Comparison of ENCODE assay signal across 9 cellular contexts in the genomic region with DNA sequence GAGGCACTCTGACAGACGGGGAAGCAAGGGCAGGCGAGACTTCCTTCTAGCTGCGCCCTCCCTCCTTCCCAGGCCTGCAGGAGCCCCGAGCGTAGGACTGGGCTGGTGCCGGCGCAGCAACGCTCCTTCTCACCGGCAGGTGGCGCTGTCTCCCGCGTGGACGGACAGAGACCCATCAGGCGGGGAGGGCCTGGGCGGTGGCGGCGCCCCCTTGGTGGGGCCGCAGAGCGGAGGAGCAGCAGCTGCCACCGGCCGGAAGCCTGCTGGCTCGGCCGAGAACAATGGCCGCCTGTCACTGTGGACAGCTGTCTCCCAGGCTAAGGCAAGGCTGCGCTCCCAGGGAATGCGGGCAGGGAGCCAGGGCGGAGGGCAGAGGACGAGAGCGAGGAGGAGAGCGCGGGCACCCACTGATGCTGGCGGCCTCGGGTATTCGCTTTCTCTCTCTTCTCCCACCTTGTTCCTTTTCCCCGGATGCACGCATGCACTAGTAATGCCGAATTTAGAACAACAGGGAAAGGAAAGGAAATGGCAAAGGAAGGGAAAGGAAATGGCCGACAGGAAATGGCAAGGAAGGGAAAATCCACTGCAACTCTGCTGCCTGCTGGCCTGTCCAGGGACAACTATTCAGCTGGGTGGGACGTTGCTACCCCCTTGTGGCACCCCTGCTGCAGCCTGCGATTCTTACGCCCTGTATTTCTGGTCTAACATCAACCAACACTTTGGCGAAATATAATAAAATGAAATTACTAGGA. TPM values are rescaled to one million over a fixed set of nuclear protein-coding genes. Genes with fewer than 3 reads are reported as not detected.
DNase-seq lines count a peak whose midpoint lies in the region; ATAC-seq, FAIRE-seq and TF ChIP-seq lines count a peak whose summit lies in the region.
"Had no signal": no experiment of that assay in that cellular context is flagged by ENCODE, and none has a peak within 500 bp of the region (broad histone marks: within the 10 kb centered on the region; RNA-seq: fewer than 3 reads in every experiment).

No MANE protein-coding gene starts in this region.

- H3K4me1 Mint-ChIP-seq in WTC11, result peaks cover 8% of the 10 kb centered on the region

- ATAC-seq in HG03103 (IDR thresholded peaks at IDR 0.05; ENCODE audit: low read depth, unreplicated experiment) (peak; percentile 72), WTC11 (peak; percentile 94)

- DNase-seq in NCI-H2081 (lab: John Stamatoyannopoulos, UW) (peak; percentile 84 to 88), NCI-H2081 treated with DMSO at 0.1 percent for 48 hours (lab: John Stamatoyannopoulos, UW) (no peak), NCI-H2196 treated with DMSO at 0.1 percent for 48 hours (lab: John Stamatoyannopoulos, UW; ENCODE audit: unreplicated experiment) (peak; percentile 72), WTC11 (ENCODE audit: low spot score) (peak; percentile 97), bronchial epithelial cell (ENCODE audit: low read depth) (peak; percentile 61), iris pigment epithelial cell (ENCODE audit: low read depth) (peak; percentile 84), smooth muscle cell of the brain vasculature (ENCODE audit: low read depth, low spot score) (peak; percentile 76)

- peak overlapping the region; percentile 85 for H3K4me3 Mint-ChIP-seq in WTC11

- CTCF ChIA-PET in WTC11 (lab: Charles Lee), result interaction anchor here (0.5 to 4.5 kb wide), 60 partner anchors 11 to 808 kb away, joined by 3 to 121 read pairs (median 4); partner anchors contain the start of genes MAPK1, PPIL2, PPM1F and YPEL1

- peaks cover 14% of the 10 kb centered on the region for H3K36me3 ChIP-seq in bronchial epithelial cell (ENCODE audit: control insufficient read depth, insufficient read depth, low read length)

- no peaks in the 10 kb centered on the region for H3K27me3 Mint-ChIP-seq in WTC11 (ENCODE audit: low read depth)

- no peaks in the 10 kb centered on the region for H3K27me3 ChIP-seq in bronchial epithelial cell (ENCODE audit: control insufficient read depth, insufficient read depth, low read length)

- peak overlapping the region; percentile 44 for H3K4me3 ChIP-seq in bronchial epithelial cell (ENCODE audit: low read depth, low read length)

- no peaks in the 10 kb centered on the region for H3K9me3 Mint-ChIP-seq in WTC11

- TF ChIP-seq CTCF in WTC11 (IDR thresholded peaks at IDR 0.05), result peak; percentile 100
- TF ChIP-seq CTCF in bronchial epithelial cell (IDR thresholded peaks at IDR 0.05; ENCODE audit: insufficient read depth, low read length, severe bottlenecking), result peak; percentile 99

- no peak for FAIRE-seq in bronchial epithelial cell (lab: Jason Lieb, UNC)
- FAIRE-seq: A204.1 had no signal

- H3K27ac Mint-ChIP-seq in WTC11, result peak overlapping the region; percentile 84

- peaks cover 8% of the 10 kb centered on the region; the same call in 1 of the 2 replicates for H3K36me3 Mint-ChIP-seq in WTC11

- POLR2A ChIA-PET in WTC11 (lab: Charles Lee), result interaction anchor here (0.9 kb wide), 1 partner anchor 15 kb away, joined by 3 read pairs; no protein-coding TSS in a partner anchor

TF ChIP-seq in WTC11, 78 proteins besides CTCF, POLR2A, EP300 and RAD21 (continues in another document):
- TF ChIP-seq, protein P1, sequence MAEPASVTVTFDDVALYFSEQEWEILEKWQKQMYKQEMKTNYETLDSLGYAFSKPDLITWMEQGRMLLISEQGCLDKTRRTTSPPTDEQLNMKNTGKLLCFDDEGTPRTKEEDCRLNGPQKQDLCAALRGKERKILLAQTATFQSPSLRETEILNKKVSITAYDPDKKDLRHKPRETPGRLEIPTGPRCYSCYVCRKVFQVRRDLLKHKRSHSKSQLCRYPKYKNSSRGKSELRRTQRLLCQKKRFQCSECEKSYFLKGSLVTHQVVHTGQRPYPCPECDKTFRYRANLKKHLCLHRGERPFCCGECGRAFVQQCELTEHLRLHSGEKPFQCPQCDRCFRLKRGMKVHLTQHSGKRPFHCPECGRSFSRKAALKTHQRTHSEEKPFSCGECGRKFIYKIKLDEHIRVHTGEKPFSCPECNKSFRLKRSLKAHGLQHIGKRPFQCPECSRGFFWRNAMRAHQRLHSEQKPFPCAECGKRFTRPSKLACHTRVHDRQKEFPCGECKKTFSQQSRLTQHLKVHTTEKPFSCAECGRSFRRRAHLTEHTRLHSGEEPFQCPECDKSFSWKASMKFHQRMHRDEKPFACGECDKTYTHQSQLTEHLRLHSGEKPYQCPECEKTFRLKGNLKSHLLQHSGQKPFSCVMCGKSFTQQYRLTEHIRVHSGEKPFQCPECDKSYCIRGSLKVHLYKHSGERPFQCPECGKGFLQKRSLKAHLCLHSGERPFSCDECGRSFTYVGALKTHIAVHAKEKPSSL (CRISPR knock-in tag; conservative IDR thresholded peaks at IDR 0.05), result no peak
- TF ChIP-seq TCF7 (CRISPR knock-in tag; IDR thresholded peaks at IDR 0.05; ENCODE audit: low read depth) (no peak), ZBTB43 (CRISPR knock-in tag; IDR thresholded peaks at IDR 0.05) (peak; percentile 80; the same call in 1 of the 2 replicates), ZNF671 (CRISPR knock-in tag; IDR thresholded peaks at IDR 0.05) (no peak), ATF1 (CRISPR knock-in tag; IDR thresholded peaks at IDR 0.05) (no peak), JAZF1 (CRISPR knock-in tag; IDR thresholded peaks at IDR 0.05) (no peak), ELF4 (CRISPR knock-in tag; IDR thresholded peaks at IDR 0.05; ENCODE audit: low read depth) (no peak), IRF2 (CRISPR knock-in tag; IDR thresholded peaks at IDR 0.05; ENCODE audit: borderline replicate concordance, low read depth) (no peak), ZNF423 (CRISPR knock-in tag; IDR thresholded peaks at IDR 0.05) (no peak), MAX (CRISPR knock-in tag; IDR thresholded peaks at IDR 0.05) (peak; percentile 90), CREB1 (CRISPR knock-in tag; IDR thresholded peaks at IDR 0.05) (0 out of 2 replicates have a peak, but pooled peaks have one; percentile 61), NFE2L1 (CRISPR knock-in tag; IDR thresholded peaks at IDR 0.05) (peak; percentile 83), NR2C2 (CRISPR knock-in tag; IDR thresholded peaks at IDR 0.05) (no peak), FOXP1 (CRISPR knock-in tag; IDR thresholded peaks at IDR 0.05; ENCODE audit: borderline replicate concordance) (peak; percentile 73), CDX4 (CRISPR knock-in tag; IDR thresholded peaks at IDR 0.05; ENCODE audit: borderline replicate concordance) (no peak), ATF6 (CRISPR knock-in tag; IDR thresholded peaks at IDR 0.05) (no peak)
- TF ChIP-seq, protein P2, sequence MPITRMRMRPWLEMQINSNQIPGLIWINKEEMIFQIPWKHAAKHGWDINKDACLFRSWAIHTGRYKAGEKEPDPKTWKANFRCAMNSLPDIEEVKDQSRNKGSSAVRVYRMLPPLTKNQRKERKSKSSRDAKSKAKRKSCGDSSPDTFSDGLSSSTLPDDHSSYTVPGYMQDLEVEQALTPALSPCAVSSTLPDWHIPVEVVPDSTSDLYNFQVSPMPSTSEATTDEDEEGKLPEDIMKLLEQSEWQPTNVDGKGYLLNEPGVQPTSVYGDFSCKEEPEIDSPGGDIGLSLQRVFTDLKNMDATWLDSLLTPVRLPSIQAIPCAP (CRISPR knock-in tag; IDR thresholded peaks at IDR 0.05), result no peak
- TF ChIP-seq, protein P3, sequence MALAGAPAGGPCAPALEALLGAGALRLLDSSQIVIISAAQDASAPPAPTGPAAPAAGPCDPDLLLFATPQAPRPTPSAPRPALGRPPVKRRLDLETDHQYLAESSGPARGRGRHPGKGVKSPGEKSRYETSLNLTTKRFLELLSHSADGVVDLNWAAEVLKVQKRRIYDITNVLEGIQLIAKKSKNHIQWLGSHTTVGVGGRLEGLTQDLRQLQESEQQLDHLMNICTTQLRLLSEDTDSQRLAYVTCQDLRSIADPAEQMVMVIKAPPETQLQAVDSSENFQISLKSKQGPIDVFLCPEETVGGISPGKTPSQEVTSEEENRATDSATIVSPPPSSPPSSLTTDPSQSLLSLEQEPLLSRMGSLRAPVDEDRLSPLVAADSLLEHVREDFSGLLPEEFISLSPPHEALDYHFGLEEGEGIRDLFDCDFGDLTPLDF (CRISPR knock-in tag; IDR thresholded peaks at IDR 0.05), result peak; percentile 31; the same call in 1 of the 2 replicates

RNA-seq across cellular contexts. Expression of gene PPM1F, which starts 14.4 kb away (rescaled TPM):
- 23.9 to 30.6 TPM (median 28.6 TPM) in 3 replicates for total RNA-seq in WTC11 (2021)
- 16.1 and 17.9 TPM in 2 replicates for total RNA-seq in bronchial epithelial cell

RNA-seq across cellular contexts. Expression of gene TOP3B, which starts 44.3 kb away (rescaled TPM):
- total RNA-seq in WTC11 (2021) (52.5 to 68.6 TPM (median 52.7 TPM) in 3 replicates), bronchial epithelial cell (24.7 and 27.9 TPM in 2 replicates)
